25 cellular contexts compared by ENCODE assay signal in the genomic region with DNA sequence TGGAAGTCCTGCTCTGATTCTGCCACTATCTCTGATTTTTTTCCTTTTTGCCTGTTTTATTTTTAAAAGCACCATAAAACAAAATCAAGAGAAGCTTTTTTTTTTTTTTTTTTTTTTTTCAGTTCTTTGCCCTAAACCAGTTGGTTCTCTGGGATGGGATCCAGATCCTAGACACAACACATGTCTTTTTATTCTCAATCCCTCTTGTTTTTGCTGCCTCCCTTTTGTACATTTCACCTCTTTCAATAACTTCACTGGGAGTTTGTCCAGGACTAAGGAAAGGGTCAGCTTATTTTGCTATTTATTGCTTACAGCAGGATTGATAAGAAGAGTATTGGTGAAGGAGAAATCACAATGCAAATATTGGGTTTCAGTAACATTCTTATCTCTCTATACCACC.
"Had no signal": no experiment of that assay in that cellular context is flagged by ENCODE, and none has a peak within 500 bp of the region (broad histone marks: within the 10 kb centered on the region; RNA-seq: fewer than 3 reads in every experiment).

No MANE protein-coding gene starts in this region.

- H3K36me3 Mint-ChIP-seq: stimulated activated effector memory CD8-positive, alpha-beta T cell treated with anti-CD3 and anti-CD28 coated beads, Interleukin-12 subunit alpha, Interleukin-12 subunit beta, amount 100 ng/mL, for 72 hours; type B pancreatic cell had no signal

- H3K27ac Mint-ChIP-seq: dendritic cell treated with granulocyte-macrophage colony-stimulating factor and Interleukin-4, amounts not matched to agents 40 ng/mL and 50 ng/mL, for 4 days; naive thymus-derived CD4-positive, alpha-beta T cell; neural progenitor cell; stimulated activated effector memory CD8-positive, alpha-beta T cell treated with anti-CD3 and anti-CD28 coated beads, Interleukin-12 subunit alpha, Interleukin-12 subunit beta, amount 100 ng/mL, for 72 hours; type B pancreatic cell had no signal

- H3K9me3 Mint-ChIP-seq: dendritic cell treated with granulocyte-macrophage colony-stimulating factor and Interleukin-4, amounts not matched to agents 40 ng/mL and 50 ng/mL, for 4 days; endodermal cell; nephron; neural progenitor cell; stimulated activated effector memory CD8-positive, alpha-beta T cell treated with anti-CD3 and anti-CD28 coated beads, Interleukin-12 subunit alpha, Interleukin-12 subunit beta, amount 100 ng/mL, for 72 hours; type B pancreatic cell had no signal

- H3K27me3 Mint-ChIP-seq: dendritic cell treated with granulocyte-macrophage colony-stimulating factor and Interleukin-4, amounts not matched to agents 40 ng/mL and 50 ng/mL, for 4 days; type B pancreatic cell had no signal

- DNase-seq: colonic mucosa; effector CD8-positive, alpha-beta T cell; foreskin fibroblast; gastrocnemius medialis; heart left ventricle; left cardiac atrium; left lung; midbrain; naive thymus-derived CD4-positive, alpha-beta T cell; psoas muscle; right cardiac atrium; sigmoid colon; stimulated activated CD4-positive, alpha-beta T cell treated with anti-CD3 and anti-CD28 coated beads, Interleukin-2, amount 100 ng/mL, for 24 hours; stimulated activated CD4-positive, alpha-beta T cell treated with anti-CD3 and anti-CD28 coated beads, Interleukin-4, amount 100 ng/mL, for 24 hours; stimulated activated naive CD4-positive, alpha-beta T cell treated with Interleukin-2 at 50 U/mL for 16 hours; stomach; testis; tibial artery had no signal

- ATAC-seq: esophagus mucosa; gastrocnemius medialis; heart left ventricle; left cardiac atrium; left lung; naive thymus-derived CD4-positive, alpha-beta T cell; psoas muscle; right cardiac atrium; stimulated activated effector memory CD8-positive, alpha-beta T cell treated with anti-CD3 and anti-CD28 coated beads, Interleukin-12 subunit alpha, Interleukin-12 subunit beta, amount 100 ng/mL, for 72 hours had no signal

- H3K4me3 Mint-ChIP-seq: dendritic cell treated with granulocyte-macrophage colony-stimulating factor and Interleukin-4, amounts not matched to agents 40 ng/mL and 50 ng/mL, for 4 days; endodermal cell; naive thymus-derived CD4-positive, alpha-beta T cell; nephron; neural progenitor cell; stimulated activated effector memory CD8-positive, alpha-beta T cell treated with anti-CD3 and anti-CD28 coated beads, Interleukin-12 subunit alpha, Interleukin-12 subunit beta, amount 100 ng/mL, for 72 hours; type B pancreatic cell had no signal

- H3K4me1 Mint-ChIP-seq: naive thymus-derived CD4-positive, alpha-beta T cell; stimulated activated effector memory CD8-positive, alpha-beta T cell treated with anti-CD3 and anti-CD28 coated beads, Interleukin-12 subunit alpha, Interleukin-12 subunit beta, amount 100 ng/mL, for 72 hours had no signal
